ENCODE assay signal across 8 cellular contexts in the genomic region with DNA sequence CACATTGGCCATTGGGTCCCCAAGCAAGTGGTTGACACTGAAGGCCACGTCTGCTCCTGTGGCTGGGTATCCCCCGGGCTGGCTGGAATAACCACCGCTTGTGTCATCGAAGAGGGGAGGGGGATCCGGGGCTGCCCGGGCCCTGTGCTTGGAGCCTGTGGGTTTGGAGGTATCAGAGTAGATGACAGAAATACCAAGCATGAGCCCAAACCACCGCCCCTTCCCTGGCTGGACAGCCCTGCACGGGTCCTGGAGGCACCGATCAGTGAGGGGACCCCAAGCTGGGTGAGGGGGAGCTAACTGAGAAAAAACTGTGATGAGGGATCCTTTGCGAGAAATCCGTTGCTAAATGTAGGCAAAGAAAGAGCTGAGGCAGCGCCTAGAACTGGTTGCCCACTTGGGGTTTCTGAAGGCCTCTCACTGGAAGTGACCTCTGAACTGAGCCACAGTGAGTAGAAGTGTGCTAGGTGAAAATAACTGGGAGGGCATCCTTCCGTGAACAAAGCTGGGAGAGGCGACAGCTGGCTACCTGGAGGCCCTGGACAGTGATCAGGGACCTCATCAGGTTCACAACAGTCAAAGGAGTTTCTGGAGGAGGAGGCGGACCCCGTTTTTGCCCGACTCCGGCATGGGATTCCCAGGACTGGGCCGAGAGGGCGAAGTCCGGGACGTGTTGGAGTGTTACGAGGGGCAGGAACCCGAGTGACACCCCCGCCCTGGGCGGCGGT. TPM values are rescaled to one million over a fixed set of nuclear protein-coding genes. Genes with fewer than 3 reads are reported as not detected.
DNase-seq lines count a peak whose midpoint lies in the region; FAIRE-seq lines count a peak whose summit lies in the region.

No MANE protein-coding gene starts in this region.

- DNase-seq in GM18507 (ENCODE audit: extremely low spot score, insufficient read length, low read depth) (no peak), NAMALWA (ENCODE audit: low spot score) (peak; percentile 38), myocyte (ENCODE audit: low read depth) (peak; percentile 50), nucleus accumbens (lab: John Stamatoyannopoulos, UW) (no peak), SK-N-DZ (ENCODE audit: low spot score) (no peak), NCI-H2081 (lab: John Stamatoyannopoulos, UW) (no peak), glomerular visceral epithelial cell (ENCODE audit: extremely low spot score) (no peak)

- FAIRE-seq in GM18507 (lab: Jason Lieb, UNC): peak; percentile 12

- intact Hi-C loops in dendritic cell treated with granulocyte-macrophage colony-stimulating factor and Interleukin-4, amounts not matched to agents 40 ng/mL and 50 ng/mL, for 4 days (cut with micrococcal nuclease): no loop called here

- peak overlapping the region; percentile 80 for H3K27ac Mint-ChIP-seq in dendritic cell treated with granulocyte-macrophage colony-stimulating factor and Interleukin-4, amounts not matched to agents 40 ng/mL and 50 ng/mL, for 4 days

- peaks cover 43% of the 10 kb centered on the region for H3K36me3 Mint-ChIP-seq in dendritic cell treated with granulocyte-macrophage colony-stimulating factor and Interleukin-4, amounts not matched to agents 40 ng/mL and 50 ng/mL, for 4 days (ENCODE audit: low read depth)

- peaks cover 44% of the 10 kb centered on the region for H3K4me1 Mint-ChIP-seq in dendritic cell treated with granulocyte-macrophage colony-stimulating factor and Interleukin-4, amounts not matched to agents 40 ng/mL and 50 ng/mL, for 4 days (ENCODE audit: low read depth)

- peak overlapping the region; percentile 85 for H3K4me3 Mint-ChIP-seq in dendritic cell treated with granulocyte-macrophage colony-stimulating factor and Interleukin-4, amounts not matched to agents 40 ng/mL and 50 ng/mL, for 4 days

- no peaks in the 10 kb centered on the region for H3K9me3 Mint-ChIP-seq in dendritic cell treated with granulocyte-macrophage colony-stimulating factor and Interleukin-4, amounts not matched to agents 40 ng/mL and 50 ng/mL, for 4 days

- peaks cover 30% of the 10 kb centered on the region for H3K27me3 Mint-ChIP-seq in dendritic cell treated with granulocyte-macrophage colony-stimulating factor and Interleukin-4, amounts not matched to agents 40 ng/mL and 50 ng/mL, for 4 days

RNA-seq across cellular contexts. Expression of gene YIF1A, which starts 0.6 kb away (rescaled TPM):
- total RNA-seq in myocyte: 115 and 165 TPM in 2 replicates
- polyA plus RNA-seq in myocyte (2012): 204 TPM
- 115 and 153 TPM in 2 replicates for polyA plus RNA-seq in SK-N-DZ (2014; cell fraction: cytosol; rRNA removed)
- 114 and 115 TPM in 2 replicates for polyA plus RNA-seq in SK-N-DZ (2014; cell fraction: nucleus; rRNA removed)

RNA-seq across cellular contexts. Expression of gene TMEM151A, which starts 3.4 kb away (rescaled TPM):
- total RNA-seq in myocyte: 0.08 and 0.26 TPM in 2 replicates
- 0.48 TPM for polyA plus RNA-seq in myocyte (2012)
- 3.3 and 4.1 TPM in 2 replicates for polyA plus RNA-seq in SK-N-DZ (2014; cell fraction: cytosol; rRNA removed)
- 1.2 and 2.7 TPM in 2 replicates for polyA plus RNA-seq in SK-N-DZ (2014; cell fraction: nucleus; rRNA removed)

RNA-seq across cellular contexts. Expression of gene CNIH2, which starts 10.3 kb away (rescaled TPM):
- total RNA-seq in myocyte: 1.3 and 1.9 TPM in 2 replicates
- polyA plus RNA-seq in myocyte (2012): 2.4 TPM
- polyA plus RNA-seq in SK-N-DZ (2014; cell fraction: cytosol; rRNA removed): 9.1 and 13.5 TPM in 2 replicates
- 9.0 and 14.4 TPM in 2 replicates for polyA plus RNA-seq in SK-N-DZ (2014; cell fraction: nucleus; rRNA removed)

RNA-seq across cellular contexts. Expression of gene RAB1B, which starts 19.9 kb away (rescaled TPM):
- total RNA-seq in myocyte: 143 and 146 TPM in 2 replicates
- 199 TPM for polyA plus RNA-seq in myocyte (2012)
- 87.5 and 106 TPM in 2 replicates for polyA plus RNA-seq in SK-N-DZ (2014; cell fraction: cytosol; rRNA removed)
- 43.1 and 43.3 TPM in 2 replicates for polyA plus RNA-seq in SK-N-DZ (2014; cell fraction: nucleus; rRNA removed)

RNA-seq across cellular contexts. Expression of gene CD248, which starts 28.5 kb away (rescaled TPM):
- total RNA-seq in myocyte: not detected in 2 replicates
- 0.05 TPM for polyA plus RNA-seq in myocyte (2012)
- 10.9 and 12.6 TPM in 2 replicates for polyA plus RNA-seq in SK-N-DZ (2014; cell fraction: cytosol; rRNA removed)
- 4.7 and 5.3 TPM in 2 replicates for polyA plus RNA-seq in SK-N-DZ (2014; cell fraction: nucleus; rRNA removed)

Comparison
In these comparisons a context has a peak if more than half of its experiments do, and no peak if none do; other contexts are left out.
1. DNase-seq: peak in NAMALWA (single experiment) and myocyte (single experiment); none in GM18507 (single experiment), nucleus accumbens (0 of 56), SK-N-DZ (single experiment), NCI-H2081 (0 of 2) and glomerular visceral epithelial cell (single experiment).